ENCODE assay signal across 9 cellular contexts in the genomic region with DNA sequence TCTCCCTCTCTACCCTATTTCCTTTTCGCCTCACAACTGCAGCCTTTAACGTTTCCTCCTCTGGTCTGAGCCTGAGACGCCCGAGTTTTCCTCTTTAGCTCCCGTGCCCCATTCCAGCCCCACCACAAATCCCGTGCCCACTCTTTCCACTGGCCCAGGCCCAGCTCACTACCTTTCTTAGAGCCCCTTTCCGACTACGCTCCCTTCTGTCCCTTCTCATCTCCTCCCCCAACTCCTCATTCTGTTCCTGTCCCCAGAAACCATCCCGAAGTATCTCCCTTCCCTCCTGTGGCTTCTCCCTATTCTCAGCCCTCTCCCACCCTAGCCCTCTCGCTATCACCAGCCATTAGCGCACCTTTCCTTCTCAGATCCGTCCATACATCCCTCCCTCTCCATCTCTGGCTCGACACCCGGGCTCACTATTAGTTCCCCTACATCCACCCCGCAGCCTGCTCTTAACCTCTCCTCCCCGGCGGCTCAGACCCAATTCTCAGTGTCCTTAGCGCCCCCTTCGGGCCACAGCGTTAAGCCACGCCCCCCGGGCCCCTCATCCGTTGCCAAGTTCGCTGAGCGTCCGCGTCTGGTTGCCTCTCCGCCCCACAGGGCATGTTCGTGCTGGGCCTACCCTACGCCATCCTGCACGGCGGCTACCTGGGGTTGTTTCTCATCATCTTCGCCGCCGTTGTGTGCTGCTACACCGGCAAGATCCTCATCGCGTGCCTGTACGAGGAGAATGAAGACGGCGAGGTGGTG. TPM values are rescaled to one million over a fixed set of nuclear protein-coding genes. Genes with fewer than 3 reads are reported as not detected.
DNase-seq lines count a peak whose midpoint lies in the region; ATAC-seq and TF ChIP-seq lines count a peak whose summit lies in the region.
"Had no signal": no experiment of that assay in that cellular context is flagged by ENCODE, and none has a peak within 500 bp of the region (broad histone marks: within the 10 kb centered on the region; RNA-seq: fewer than 3 reads in every experiment).

No MANE protein-coding gene starts in this region.

- TF ChIP-seq CTCF in NB4 (IDR thresholded peaks at IDR 0.05; ENCODE audit: low read depth, low read length) = peak; percentile 48

- no peak overlapping the region for H3K4me3 ChIP-seq in NB4 (ENCODE audit: low read depth, low read length)

- peak overlapping the region; percentile 78 for H3K27ac Mint-ChIP-seq in activated naive CD4-positive, alpha-beta T cell treated with anti-CD3 and anti-CD28 coated beads, Interleukin-2, amount 50 U/mL, for 24 hours
- peak overlapping the region in 5 of 6 donors; percentile 80 to 99 (median 97) for H3K27ac Mint-ChIP-seq in naive B cell

- no peaks in the 10 kb centered on the region for H3K9me3 Mint-ChIP-seq in activated naive CD4-positive, alpha-beta T cell treated with anti-CD3 and anti-CD28 coated beads, Interleukin-2, amount 50 U/mL, for 24 hours
- H3K9me3 Mint-ChIP-seq in naive B cell = peaks cover 2 to 35% (median 17%) of the 10 kb centered on the region in 7 donors

- peaks cover 4% of the 10 kb centered on the region for H3K36me3 Mint-ChIP-seq in activated naive CD4-positive, alpha-beta T cell treated with anti-CD3 and anti-CD28 coated beads, Interleukin-2, amount 50 U/mL, for 24 hours
- H3K36me3 Mint-ChIP-seq in naive B cell = peaks cover 5 to 35% of the 10 kb centered on the region in 2 donors

- peak overlapping the region; percentile 11 for H3K4me3 Mint-ChIP-seq in activated naive CD4-positive, alpha-beta T cell treated with anti-CD3 and anti-CD28 coated beads, Interleukin-2, amount 50 U/mL, for 24 hours
- H3K4me3 Mint-ChIP-seq in naive B cell = peak overlapping the region; percentile 45 to 86 (median 74)

- peak; percentile 46 for DNase-seq in Daoy (ENCODE audit: low read depth)
- peak; percentile 52 for DNase-seq in NB4 (ENCODE audit: low read depth)
- DNase-seq in naive B cell = peak; percentile 41
- no peak for DNase-seq in NCI-H226
- DNase-seq in HK-2 (ENCODE audit: unreplicated experiment) = no peak

- peaks cover 68% of the 10 kb centered on the region for H3K27me3 Mint-ChIP-seq in activated naive CD4-positive, alpha-beta T cell treated with anti-CD3 and anti-CD28 coated beads, Interleukin-2, amount 50 U/mL, for 24 hours
- peaks cover 78 to 98% (median 94%) of the 10 kb centered on the region in 3 donors for H3K27me3 Mint-ChIP-seq in naive B cell

- peaks cover 75% of the 10 kb centered on the region for H3K4me1 Mint-ChIP-seq in activated naive CD4-positive, alpha-beta T cell treated with anti-CD3 and anti-CD28 coated beads, Interleukin-2, amount 50 U/mL, for 24 hours
- H3K4me1 Mint-ChIP-seq in naive B cell = peaks cover 67 to 94% (median 83%) of the 10 kb centered on the region in 3 donors

- TF ChIP-seq POLR2A in NB4 (IDR thresholded peaks at IDR 0.05; ENCODE audit: extremely low read depth, insufficient read length) = no peak

- ATAC-seq in naive B cell (ENCODE audit: low read depth in 2 of 2) (peak in 1 of 2 donors; percentile 21), HG03571 (IDR thresholded peaks at IDR 0.05; ENCODE audit: unreplicated experiment) (no peak), HG03135 (IDR thresholded peaks at IDR 0.05; ENCODE audit: unreplicated experiment) (no peak)

RNA-seq across cellular contexts. Expression of a gene that starts 2.7 kb away (rescaled TPM):
- not detected in 2 replicates for total RNA-seq in Daoy (2014; rRNA removed; shearing (Covaris generic))
- polyA plus RNA-seq in naive B cell (ENCODE audit: low read depth in 6 of 6) = not detected
- total RNA-seq: liver had no signal
- polyA plus RNA-seq: liver had no signal

RNA-seq across cellular contexts. Expression of a gene that starts 21.2 kb away (rescaled TPM):
- 13.3 and 14.9 TPM in 2 replicates for total RNA-seq in Daoy (2014; rRNA removed; shearing (Covaris generic))
- polyA plus RNA-seq in naive B cell (ENCODE audit: low read depth in 6 of 6) = 1 to 10 TPM; 3.5 to 9.6 (median 7.7) TPM

Comparison
In these comparisons a context has a peak if more than half of its experiments do, and no peak if none do; other contexts are left out.
1. DNase-seq: peak in Daoy (single experiment), NB4 (single experiment) and naive B cell (single experiment); none in NCI-H226 (single experiment) and HK-2 (single experiment).